32 cellular contexts compared by ENCODE assay signal in genomic region chr12:52529846-52530245, GRCh38. TPM values are rescaled to one million over a fixed set of nuclear protein-coding genes. Genes with fewer than 3 reads are reported as not detected.
"Had no signal": no experiment of that assay in that cellular context is flagged by ENCODE, and none has a peak within 500 bp of the region (broad histone marks: within the 10 kb centered on the region; RNA-seq: fewer than 3 reads in every experiment).

No MANE protein-coding gene starts in this region.

- H3K36me3 Mint-ChIP-seq: activated naive CD4-positive, alpha-beta T cell treated with anti-CD3 and anti-CD28 coated beads, Interleukin-2, amount 50 U/mL, for 72 hours had no signal

- H3K4me1 Mint-ChIP-seq: activated CD4-positive, alpha-beta T cell treated with anti-CD3 and anti-CD28 coated beads for 36 hours had no signal

- H3K27ac ChIP-seq: adrenal gland, cardiac muscle cell, coronary artery, esophagus muscularis mucosa, foreskin keratinocyte, gastrocnemius medialis, heart left ventricle had no signal

- H3K36me3 ChIP-seq: adrenal gland, cardiac muscle cell, esophagus muscularis mucosa, gastrocnemius medialis, heart left ventricle had no signal

- H3K9me3 Mint-ChIP-seq: activated CD4-positive, alpha-beta memory T cell treated with anti-CD3 and anti-CD28 coated beads, Interleukin-2, amount 10 ng/mL, durations not matched to agents 7 days and 5 days; activated CD4-positive, alpha-beta T cell treated with anti-CD3 and anti-CD28 coated beads, Interleukin-2, amount 10 ng/mL, durations not matched to agents 24 days and 14 days; activated naive CD4-positive, alpha-beta T cell treated with anti-CD3 and anti-CD28 coated beads, Interleukin-2, amount 50 U/mL, for 72 hours; activated T-cell treated with anti-CD3 and anti-CD28 coated beads, Interleukin-2, amount 50 U/mL, for 24 hours; activated T-cell treated with anti-CD3 and anti-CD28 coated beads, Interleukin-2, amount 50 U/mL, for 72 hours; central memory CD8-positive, alpha-beta T cell; dendritic cell treated with granulocyte-macrophage colony-stimulating factor and Interleukin-4, amounts not matched to agents 40 ng/mL and 50 ng/mL, for 4 days had no signal

- H3K4me3 ChIP-seq: adrenal gland, body of pancreas, cardiac muscle cell, coronary artery, dorsolateral prefrontal cortex, esophagus muscularis mucosa, gastrocnemius medialis, heart left ventricle had no signal

- H3K27ac Mint-ChIP-seq: activated CD4-positive, alpha-beta memory T cell treated with anti-CD3 and anti-CD28 coated beads, Interleukin-2, amount 10 ng/mL, durations not matched to agents 7 days and 5 days; activated CD4-positive, alpha-beta T cell treated with anti-CD3 and anti-CD28 coated beads for 36 hours; activated CD4-positive, alpha-beta T cell treated with anti-CD3 and anti-CD28 coated beads, Interleukin-2, amount 10 ng/mL, durations not matched to agents 24 days and 14 days; activated naive CD4-positive, alpha-beta T cell treated with anti-CD3 and anti-CD28 coated beads, Interleukin-2, amount 50 U/mL, for 72 hours; activated T-cell treated with anti-CD3 and anti-CD28 coated beads, Interleukin-2, amount 50 U/mL, for 24 hours; activated T-cell treated with anti-CD3 and anti-CD28 coated beads, Interleukin-2, amount 50 U/mL, for 72 hours; dendritic cell treated with granulocyte-macrophage colony-stimulating factor and Interleukin-4, amounts not matched to agents 40 ng/mL and 50 ng/mL, for 4 days had no signal

- H3K9me3 ChIP-seq: adrenal gland, body of pancreas, esophagus muscularis mucosa, gastrocnemius medialis, heart left ventricle had no signal

- ATAC-seq: activated CD4-positive, alpha-beta T cell treated with anti-CD3 and anti-CD28 coated beads for 36 hours; activated naive CD4-positive, alpha-beta T cell treated with anti-CD3 and anti-CD28 coated beads, Interleukin-2, amount 50 U/mL, for 72 hours; activated T-cell treated with anti-CD3 and anti-CD28 coated beads, Interleukin-2, amount 50 U/mL, for 72 hours; body of pancreas; foreskin keratinocyte; gastrocnemius medialis; heart left ventricle had no signal

- DNase-seq: activated CD4-positive, alpha-beta memory T cell treated with anti-CD3 and anti-CD28 coated beads, Interleukin-2, amount 10 ng/mL, durations not matched to agents 7 days and 5 days; activated CD4-positive, alpha-beta T cell treated with anti-CD3 and anti-CD28 coated beads for 36 hours; activated CD4-positive, alpha-beta T cell treated with anti-CD3 and anti-CD28 coated beads, Interleukin-2, amount 10 ng/mL, durations not matched to agents 24 days and 14 days; activated CD4-positive, alpha-beta T cell treated with anti-CD3 and anti-CD28 coated beads, Interleukin-2, amount 50 U/mL, for 4 hours; activated CD4-positive, CD25-positive, alpha-beta regulatory T cell; activated CD4-positive, CD25-positive, alpha-beta regulatory T cell treated with anti-CD3 and anti-CD28 coated beads, Interleukin-2, amount 50 U/mL, for 72 hours; activated CD8-positive, alpha-beta memory T cell treated with anti-CD3 and anti-CD28 coated beads, Interleukin-2, amount 50 U/mL, for 48 hours; activated gamma-delta T cell treated with Interleukin-2 at 50 U/mL for 16 hours; activated naive CD4-positive, alpha-beta T cell treated with Interleukin-2 at 50 U/mL for 16 hours; activated T-cell treated with anti-CD3 and anti-CD28 coated beads for 4 hours; activated T-cell treated with anti-CD3 and anti-CD28 coated beads, Interleukin-2, amount 50 U/mL, for 24 hours; activated T-cell treated with anti-CD3 and anti-CD28 coated beads, Interleukin-2, amount 50 U/mL, for 72 hours; adrenal gland; amygdala; body of pancreas; effector memory CD4-positive, alpha-beta T cell; erythroblast; foreskin keratinocyte; gastrocnemius medialis; glutamatergic neuron; heart left ventricle; T-helper 2 cell had no signal

- H3K27me3 ChIP-seq: adrenal gland, body of pancreas, cardiac muscle cell, dorsolateral prefrontal cortex, esophagus muscularis mucosa, foreskin keratinocyte, gastrocnemius medialis had no signal

- H3K27me3 Mint-ChIP-seq: activated CD4-positive, alpha-beta memory T cell treated with anti-CD3 and anti-CD28 coated beads, Interleukin-2, amount 10 ng/mL, durations not matched to agents 7 days and 5 days; activated CD4-positive, alpha-beta T cell treated with anti-CD3 and anti-CD28 coated beads for 36 hours; activated CD4-positive, alpha-beta T cell treated with anti-CD3 and anti-CD28 coated beads, Interleukin-2, amount 10 ng/mL, durations not matched to agents 24 days and 14 days; activated T-cell treated with anti-CD3 and anti-CD28 coated beads, Interleukin-2, amount 50 U/mL, for 24 hours; central memory CD8-positive, alpha-beta T cell had no signal

- H3K4me3 Mint-ChIP-seq: activated CD4-positive, alpha-beta memory T cell treated with anti-CD3 and anti-CD28 coated beads, Interleukin-2, amount 10 ng/mL, durations not matched to agents 7 days and 5 days; activated CD4-positive, alpha-beta T cell treated with anti-CD3 and anti-CD28 coated beads for 36 hours; activated CD4-positive, alpha-beta T cell treated with anti-CD3 and anti-CD28 coated beads, Interleukin-2, amount 10 ng/mL, durations not matched to agents 24 days and 14 days; activated T-cell treated with anti-CD3 and anti-CD28 coated beads, Interleukin-2, amount 50 U/mL, for 24 hours; activated T-cell treated with anti-CD3 and anti-CD28 coated beads, Interleukin-2, amount 50 U/mL, for 72 hours; central memory CD8-positive, alpha-beta T cell; dendritic cell treated with granulocyte-macrophage colony-stimulating factor and Interleukin-4, amounts not matched to agents 40 ng/mL and 50 ng/mL, for 4 days had no signal

- H3K4me1 ChIP-seq: adrenal gland, esophagus muscularis mucosa, gastrocnemius medialis, heart left ventricle had no signal

RNA-seq across cellular contexts. Expression of gene KRT5, which starts 9.7 kb away (rescaled TPM):
- total RNA-seq: activated CD4-positive, alpha-beta memory T cell treated with anti-CD3 and anti-CD28 coated beads, Interleukin-2, amount 10 ng/mL, durations not matched to agents 7 days and 5 days; activated CD4-positive, alpha-beta T cell treated with anti-CD3 and anti-CD28 coated beads for 36 hours; activated CD4-positive, alpha-beta T cell treated with anti-CD3 and anti-CD28 coated beads, Interleukin-2, amount 10 ng/mL, durations not matched to agents 24 days and 14 days; activated naive CD4-positive, alpha-beta T cell treated with anti-CD3 and anti-CD28 coated beads, Interleukin-2, amount 50 U/mL, for 72 hours; activated T-cell treated with anti-CD3 and anti-CD28 coated beads, Interleukin-2, amount 50 U/mL, for 72 hours; cardiac muscle cell; gastrocnemius medialis; T-helper 1 cell treated with Interleukin-12 subunit alpha and Interleukin-12 subunit beta and Interleukin-4 antibody, amounts not matched to agents 30 ng/mL and 1 ng/mL, for 36 hours had no signal

RNA-seq across cellular contexts. Expression of gene KRT71, which starts 23.1 kb away (rescaled TPM):
- total RNA-seq: activated CD4-positive, alpha-beta memory T cell treated with anti-CD3 and anti-CD28 coated beads, Interleukin-2, amount 10 ng/mL, durations not matched to agents 7 days and 5 days; activated CD4-positive, alpha-beta T cell treated with anti-CD3 and anti-CD28 coated beads for 36 hours; activated CD4-positive, alpha-beta T cell treated with anti-CD3 and anti-CD28 coated beads, Interleukin-2, amount 10 ng/mL, durations not matched to agents 24 days and 14 days; activated naive CD4-positive, alpha-beta T cell treated with anti-CD3 and anti-CD28 coated beads, Interleukin-2, amount 50 U/mL, for 72 hours; activated T-cell treated with anti-CD3 and anti-CD28 coated beads, Interleukin-2, amount 50 U/mL, for 72 hours; adrenal gland; aorta; body of pancreas; cardiac muscle cell; esophagus muscularis mucosa; foreskin keratinocyte; gastrocnemius medialis; heart left ventricle; T-helper 1 cell treated with Interleukin-12 subunit alpha and Interleukin-12 subunit beta and Interleukin-4 antibody, amounts not matched to agents 30 ng/mL and 1 ng/mL, for 36 hours had no signal
- polyA plus RNA-seq: adrenal gland, aorta, cardiac muscle cell, foreskin keratinocyte, heart left ventricle had no signal

RNA-seq across cellular contexts. Expression of gene KRT6A, which starts 36.8 kb away (rescaled TPM):
- total RNA-seq: activated CD4-positive, alpha-beta memory T cell treated with anti-CD3 and anti-CD28 coated beads, Interleukin-2, amount 10 ng/mL, durations not matched to agents 7 days and 5 days; activated CD4-positive, alpha-beta T cell treated with anti-CD3 and anti-CD28 coated beads for 36 hours; activated CD4-positive, alpha-beta T cell treated with anti-CD3 and anti-CD28 coated beads, Interleukin-2, amount 10 ng/mL, durations not matched to agents 24 days and 14 days; activated naive CD4-positive, alpha-beta T cell treated with anti-CD3 and anti-CD28 coated beads, Interleukin-2, amount 50 U/mL, for 72 hours; activated T-cell treated with anti-CD3 and anti-CD28 coated beads, Interleukin-2, amount 50 U/mL, for 72 hours; aorta; body of pancreas; cardiac muscle cell; cerebellum; gastrocnemius medialis; T-helper 1 cell treated with Interleukin-12 subunit alpha and Interleukin-12 subunit beta and Interleukin-4 antibody, amounts not matched to agents 30 ng/mL and 1 ng/mL, for 36 hours had no signal

RNA-seq across cellular contexts. Expression of gene KRT74, which starts 43.8 kb away (rescaled TPM):
- total RNA-seq: activated CD4-positive, alpha-beta memory T cell treated with anti-CD3 and anti-CD28 coated beads, Interleukin-2, amount 10 ng/mL, durations not matched to agents 7 days and 5 days; activated CD4-positive, alpha-beta T cell treated with anti-CD3 and anti-CD28 coated beads for 36 hours; activated CD4-positive, alpha-beta T cell treated with anti-CD3 and anti-CD28 coated beads, Interleukin-2, amount 10 ng/mL, durations not matched to agents 24 days and 14 days; activated naive CD4-positive, alpha-beta T cell treated with anti-CD3 and anti-CD28 coated beads, Interleukin-2, amount 50 U/mL, for 72 hours; adrenal gland; aorta; body of pancreas; cardiac muscle cell; cerebellum; dorsolateral prefrontal cortex; esophagus muscularis mucosa; foreskin keratinocyte; gastrocnemius medialis; heart left ventricle; T-helper 1 cell treated with Interleukin-12 subunit alpha and Interleukin-12 subunit beta and Interleukin-4 antibody, amounts not matched to agents 30 ng/mL and 1 ng/mL, for 36 hours had no signal
- polyA plus RNA-seq: adrenal gland, aorta, cardiac muscle cell, heart left ventricle had no signal

RNA-seq across cellular contexts. Expression of gene KRT6C, which starts 56.2 kb away (rescaled TPM):
- total RNA-seq: activated CD4-positive, alpha-beta memory T cell treated with anti-CD3 and anti-CD28 coated beads, Interleukin-2, amount 10 ng/mL, durations not matched to agents 7 days and 5 days; activated CD4-positive, alpha-beta T cell treated with anti-CD3 and anti-CD28 coated beads for 36 hours; activated CD4-positive, alpha-beta T cell treated with anti-CD3 and anti-CD28 coated beads, Interleukin-2, amount 10 ng/mL, durations not matched to agents 24 days and 14 days; activated naive CD4-positive, alpha-beta T cell treated with anti-CD3 and anti-CD28 coated beads, Interleukin-2, amount 50 U/mL, for 72 hours; activated T-cell treated with anti-CD3 and anti-CD28 coated beads, Interleukin-2, amount 50 U/mL, for 72 hours; aorta; body of pancreas; cardiac muscle cell; cerebellum; dorsolateral prefrontal cortex; esophagus muscularis mucosa; gastrocnemius medialis; heart left ventricle; T-helper 1 cell treated with Interleukin-12 subunit alpha and Interleukin-12 subunit beta and Interleukin-4 antibody, amounts not matched to agents 30 ng/mL and 1 ng/mL, for 36 hours had no signal
- polyA plus RNA-seq: cardiac muscle cell, heart left ventricle had no signal
